ENCODE assay signal across 1 cellular context in genomic region chr19:45705115-45705514, GRCh38.
TF ChIP-seq lines count a peak whose summit lies in the region.

No MANE protein-coding gene starts in this region.

TF ChIP-seq in HepG2, 621 proteins besides CTCF, POLR2A, EP300 and RAD21:
- TF ChIP-seq CC2D1A (CRISPR knock-in tag; IDR thresholded peaks at IDR 0.05) (no peak), AGO2 (optimal IDR thresholded peaks at IDR 0.05; ENCODE audit: low read depth, low read length) (peak; percentile 9), ZNF292 (CRISPR knock-in tag; IDR thresholded peaks at IDR 0.05; ENCODE audit: borderline replicate concordance, low read depth) (no peak)
